In genomic region chr16:84332975-84333684, GRCh38 we compare ENCODE assay signal across 21 cellular contexts. TPM values are rescaled to one million over a fixed set of nuclear protein-coding genes. Genes with fewer than 3 reads are reported as not detected.
DNase-seq lines count a peak whose midpoint lies in the region; ATAC-seq and TF ChIP-seq lines count a peak whose summit lies in the region.
"Had no signal": no experiment of that assay in that cellular context is flagged by ENCODE, and none has a peak within 500 bp of the region (broad histone marks: within the 10 kb centered on the region; RNA-seq: fewer than 3 reads in every experiment).

No MANE protein-coding gene starts in this region.

- no peak overlapping the region for H3K9ac ChIP-seq in MM.1S (ENCODE audit: low read length)

- no peaks in the 10 kb centered on the region for H3F3A ChIP-seq in MM.1S (ENCODE audit: insufficient read depth, low read length)

- no peak for TF ChIP-seq CTCF in WTC11 (IDR thresholded peaks at IDR 0.05)
- no peak for TF ChIP-seq CTCF in MM.1S (IDR thresholded peaks at IDR 0.05; ENCODE audit: low read length)
- TF ChIP-seq CTCF in HFFc6 (IDR thresholded peaks at IDR 0.05) = no peak

- H4K20me1 ChIP-seq in MM.1S (ENCODE audit: insufficient read depth, low read length) = no peaks in the 10 kb centered on the region

- H3K36me3 ChIP-seq in MM.1S (replicated peaks; ENCODE audit: insufficient read depth, low read length) = no peaks in the 10 kb centered on the region
- H3K36me3 ChIP-seq: prostate gland, vagina had no signal

- CTCF ChIA-PET in WTC11 (lab: Charles Lee) = no interaction called here

- H2AFZ ChIP-seq in MM.1S (ENCODE audit: low read length) = no peak overlapping the region

- H3K4me1 Mint-ChIP-seq in WTC11 (peaks cover 8% of the 10 kb centered on the region), HFFc6 (ENCODE audit: low read depth) (peaks cover 12% of the 10 kb centered on the region)
- H3K4me1 Mint-ChIP-seq: activated naive CD4-positive, alpha-beta T cell treated with anti-CD3 and anti-CD28 coated beads, Interleukin-2, amount 50 U/mL, for 24 hours had no signal

- no peaks in the 10 kb centered on the region for H3K4me1 ChIP-seq in MM.1S (ENCODE audit: low read length)
- H3K4me1 ChIP-seq: prostate gland, vagina had no signal

- no peak overlapping the region for H3K4me3 Mint-ChIP-seq in WTC11
- no peak overlapping the region for H3K4me3 Mint-ChIP-seq in HFFc6
- H3K4me3 Mint-ChIP-seq: activated CD8-positive, alpha-beta T cell treated with anti-CD3 and anti-CD28 coated beads for 36 hours; activated naive CD4-positive, alpha-beta T cell treated with anti-CD3 and anti-CD28 coated beads, Interleukin-2, amount 50 U/mL, for 24 hours; CD8-positive, alpha-beta T cell; natural killer cell treated with Interleukin-12 subunit alpha and Interleukin-12 subunit beta and Interleukin-15 and Interleukin-18, amount 100 ng/mL, for 72 hours had no signal

- no peak overlapping the region for H3K27ac ChIP-seq in MM.1S (ENCODE audit: low read length)
- H3K27ac ChIP-seq: prostate gland, vagina had no signal

- no peaks in the 10 kb centered on the region for H3K79me2 ChIP-seq in MM.1S (ENCODE audit: low read length)

- H3K27me3 Mint-ChIP-seq in WTC11 (ENCODE audit: low read depth) (no peaks in the 10 kb centered on the region), HFFc6 (ENCODE audit: insufficient read depth) (peaks cover 27% of the 10 kb centered on the region)
- H3K27me3 Mint-ChIP-seq: activated CD8-positive, alpha-beta T cell treated with anti-CD3 and anti-CD28 coated beads for 36 hours; activated naive CD4-positive, alpha-beta T cell treated with anti-CD3 and anti-CD28 coated beads, Interleukin-2, amount 50 U/mL, for 24 hours had no signal

- H3K9me3 Mint-ChIP-seq in WTC11 (peaks cover 8% of the 10 kb centered on the region), HFFc6 (peaks cover 10% of the 10 kb centered on the region)
- H3K9me3 Mint-ChIP-seq: natural killer cell treated with Interleukin-12 subunit alpha and Interleukin-12 subunit beta and Interleukin-15 and Interleukin-18, amount 100 ng/mL, for 72 hours had no signal

- no peak overlapping the region for H3K4me3 ChIP-seq in MM.1S (ENCODE audit: low read length)
- H3K4me3 ChIP-seq: prostate gland, vagina had no signal

- peaks cover 23% of the 10 kb centered on the region for H3K27me3 ChIP-seq in MM.1S (replicated peaks; ENCODE audit: insufficient read depth, low read length)
- H3K27me3 ChIP-seq: vagina had no signal

- peak; percentile 28; the same call in 1 of the 2 replicates for ATAC-seq in WTC11
- ATAC-seq in HG03196 (IDR thresholded peaks at IDR 0.05; ENCODE audit: unreplicated experiment) = no peak
- ATAC-seq: activated CD8-positive, alpha-beta T cell treated with anti-CD3 and anti-CD28 coated beads for 36 hours; CD8-positive, alpha-beta T cell had no signal

- H3K4me2 ChIP-seq in MM.1S (ENCODE audit: low read depth, low read length) = no peak overlapping the region

- peak; percentile 25 for DNase-seq in Ammon's horn (ENCODE audit: low spot score)
- DNase-seq in HT-29 (ENCODE audit: low spot score) = peak; percentile 43
- DNase-seq in WTC11 (ENCODE audit: low spot score) = no peak
- DNase-seq in mucosa of gallbladder (ENCODE audit: low spot score) = peak; percentile 75
- DNase-seq in MM.1S = no peak
- no peak for DNase-seq in NCI-H748 treated with DMSO at 0.1 percent for 48 hours (lab: John Stamatoyannopoulos, UW)
- DNase-seq in HFFc6 = no peak
- DNase-seq: activated CD8-positive, alpha-beta T cell treated with anti-CD3 and anti-CD28 coated beads for 36 hours; activated T-cell treated with anti-CD3 and anti-CD28 coated beads, Interleukin-2, amount 50 U/mL, for 48 hours; CD8-positive, alpha-beta T cell; NCI-H1092; NCI-H774; RPMI8226; stimulated activated naive CD4-positive, alpha-beta T cell treated with Interleukin-2 at 50 U/mL for 16 hours; T-helper 1 cell had no signal

- no peak overlapping the region for H3K27ac Mint-ChIP-seq in WTC11
- H3K27ac Mint-ChIP-seq in HFFc6 = no peak overlapping the region
- H3K27ac Mint-ChIP-seq: activated CD8-positive, alpha-beta T cell treated with anti-CD3 and anti-CD28 coated beads for 36 hours; activated naive CD4-positive, alpha-beta T cell treated with anti-CD3 and anti-CD28 coated beads, Interleukin-2, amount 50 U/mL, for 24 hours; CD8-positive, alpha-beta T cell; natural killer cell treated with Interleukin-12 subunit alpha and Interleukin-12 subunit beta and Interleukin-15 and Interleukin-18, amount 100 ng/mL, for 72 hours had no signal

- H3K9me2 ChIP-seq in MM.1S (replicated peaks; ENCODE audit: insufficient read depth, low read length) = no peaks in the 10 kb centered on the region

- POLR2A ChIA-PET in WTC11 (lab: Charles Lee) = no interaction called here

- H3K9me3 ChIP-seq in MM.1S (replicated peaks; ENCODE audit: insufficient read depth, low read length) = no peaks in the 10 kb centered on the region
- H3K9me3 ChIP-seq: prostate gland, vagina had no signal

- H3K36me3 Mint-ChIP-seq in WTC11 (no peaks in the 10 kb centered on the region; the same call in 1 of the 2 replicates), HFFc6 (ENCODE audit: low read depth) (peaks cover 8% of the 10 kb centered on the region)
- H3K36me3 Mint-ChIP-seq: CD8-positive, alpha-beta T cell had no signal

TF ChIP-seq in WTC11, 78 proteins besides CTCF, POLR2A, EP300 and RAD21:
- TF ChIP-seq ZNF423 (CRISPR knock-in tag; IDR thresholded peaks at IDR 0.05) = no peak
- peak; percentile 40; the same call in 1 of the 2 replicates for TF ChIP-seq USF1 (CRISPR knock-in tag; IDR thresholded peaks at IDR 0.05)
- peak; percentile 43; the same call in 1 of the 2 replicates for TF ChIP-seq USF2 (CRISPR knock-in tag; IDR thresholded peaks at IDR 0.05)

RNA-seq across cellular contexts. Expression of gene ATP2C2, which starts 35.2 kb away (rescaled TPM):
- total RNA-seq in HT-29 (2014; rRNA removed; shearing (Covaris generic)) = 67.9 and 72.4 TPM in 2 replicates
- total RNA-seq in WTC11 (2021) (2.4 to 4.3 TPM (median 2.8 TPM) in 3 replicates), mucosa of gallbladder (62.8 TPM)
- not detected for total RNA-seq in HFFc6 (2021; fragmentation: NEBNext Ultra II Directional; extraction: Animal tissue kit (Norgen Biotek cat#: 25700))
- total RNA-seq: activated CD8-positive, alpha-beta T cell treated with anti-CD3 and anti-CD28 coated beads for 36 hours; CD8-positive, alpha-beta T cell; Daoy; natural killer cell treated with Interleukin-12 subunit alpha and Interleukin-12 subunit beta and Interleukin-15 and Interleukin-18, amount 100 ng/mL, for 72 hours had no signal

RNA-seq across cellular contexts. Expression of gene WFDC1, which starts 38.5 kb away (rescaled TPM):
- not detected in 2 replicates for total RNA-seq in HT-29 (2014; rRNA removed; shearing (Covaris generic))
- total RNA-seq in WTC11 (2021) (0.32 to 0.50 TPM (median 0.41 TPM) in 3 replicates), mucosa of gallbladder (92.6 TPM)
- 10 to 100 TPM in 2 of 6 experiments, 1 to 10 TPM in 4; 2.4 to 34.5 (median 2.8) TPM for total RNA-seq in HFFc6 (2021; fragmentation: NEBNext Ultra II Directional; extraction: Animal tissue kit (Norgen Biotek cat#: 25700))
- total RNA-seq: activated CD8-positive, alpha-beta T cell treated with anti-CD3 and anti-CD28 coated beads for 36 hours; CD8-positive, alpha-beta T cell; Daoy; natural killer cell treated with Interleukin-12 subunit alpha and Interleukin-12 subunit beta and Interleukin-15 and Interleukin-18, amount 100 ng/mL, for 72 hours had no signal

Comparison
In these comparisons a context has a peak if more than half of its experiments do, and no peak if none do; other contexts are left out.
1. DNase-seq: peak in Ammon's horn (single experiment), HT-29 (single experiment) and mucosa of gallbladder (single experiment); none in WTC11 (single experiment), MM.1S (single experiment), NCI-H748 treated with DMSO at 0.1 percent for 48 hours (single experiment) and HFFc6 (single experiment).
2. RNA of gene ATP2C2, which starts 35.2 kb away (total RNA-seq): 67.9 to 72.4 TPM in HT-29 and 62.8 TPM in mucosa of gallbladder (single experiment); 2.4 to 4.3 TPM in WTC11 and not detected in HFFc6; every median in the first group is over 10 times any median in the second.